In the genomic region with DNA sequence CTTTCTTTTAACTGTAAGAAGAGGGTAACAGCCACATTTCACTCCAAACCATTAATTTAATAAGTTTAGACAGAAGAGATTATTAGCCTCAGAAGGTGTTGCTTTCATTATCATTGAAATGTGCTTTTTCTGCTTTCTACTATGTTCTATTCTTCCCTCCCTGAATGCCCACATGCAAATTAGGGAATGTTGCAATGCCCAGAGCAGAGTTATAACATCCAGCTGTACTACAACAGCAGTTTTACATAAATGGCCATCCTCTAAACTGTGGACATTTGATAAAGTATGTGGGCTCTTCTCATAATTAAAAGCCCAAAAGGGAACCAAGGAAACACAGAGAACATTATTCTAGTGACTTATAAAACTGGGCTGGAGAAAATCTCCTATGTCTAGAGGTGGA, we compare ENCODE assay signal across 24 cellular contexts.
"Had no signal": no experiment of that assay in that cellular context is flagged by ENCODE, and none has a peak within 500 bp of the region (broad histone marks: within the 10 kb centered on the region; RNA-seq: fewer than 3 reads in every experiment).

No MANE protein-coding gene starts in this region.

- ATAC-seq: activated CD4-positive, CD25-positive, alpha-beta regulatory T cell treated with anti-CD3 and anti-CD28 coated beads, Interleukin-2, amount 50 U/mL, for 24 hours; activated CD8-positive, alpha-beta T cell treated with anti-CD3 and anti-CD28 coated beads for 36 hours; activated T-cell treated with anti-CD3 and anti-CD28 coated beads, Interleukin-2, amount 50 U/mL, for 72 hours; PC-3 had no signal

- H3K4me1 ChIP-seq: breast epithelium had no signal

- H3K27ac ChIP-seq: breast epithelium had no signal

- H3K27ac Mint-ChIP-seq: activated CD8-positive, alpha-beta T cell treated with anti-CD3 and anti-CD28 coated beads for 36 hours; activated naive CD4-positive, alpha-beta T cell treated with anti-CD3 and anti-CD28 coated beads, Interleukin-2, amount 10 ng/mL, durations not matched to agents 7 days and 5 days; activated naive CD8-positive, alpha-beta T cell treated with anti-CD3 and anti-CD28 coated beads, Interleukin-2, amount 10 ng/mL, durations not matched to agents 7 days and 5 days; activated T-cell treated with anti-CD3 and anti-CD28 coated beads, Interleukin-2, amount 50 U/mL, for 72 hours; activated T-helper 2 cell treated with anti-CD3 and anti-CD28 coated beads, Interferon-gamma antibody, Interleukin-2, Interleukin-4, amounts not matched to agents 10 μg/mL and 5 μg/mL and 100 μg/mL, durations not matched to agents 14 hours and 24 hours and 36 hours; T-helper 1 cell treated with Interleukin-12 subunit alpha and Interleukin-12 subunit beta and Interleukin-4 antibody, amounts not matched to agents 30 μg/mL and 1 μg/mL, for 36 hours had no signal

- H3K4me3 ChIP-seq: breast epithelium had no signal

- H3K9me3 Mint-ChIP-seq: activated naive CD8-positive, alpha-beta T cell treated with anti-CD3 and anti-CD28 coated beads, Interleukin-2, amount 10 ng/mL, durations not matched to agents 7 days and 5 days; activated T-cell treated with anti-CD3 and anti-CD28 coated beads, Interleukin-2, amount 50 U/mL, for 72 hours; activated T-helper 2 cell treated with anti-CD3 and anti-CD28 coated beads, Interferon-gamma antibody, Interleukin-2, Interleukin-4, amounts not matched to agents 10 μg/mL and 5 μg/mL and 100 μg/mL, durations not matched to agents 14 hours and 24 hours and 36 hours; T-helper 1 cell treated with Interleukin-12 subunit alpha and Interleukin-12 subunit beta and Interleukin-4 antibody, amounts not matched to agents 30 μg/mL and 1 μg/mL, for 36 hours had no signal

- DNase-seq: activated CD4-positive, alpha-beta T cell treated with anti-CD3 and anti-CD28 coated beads for 4 hours; activated CD8-positive, alpha-beta memory T cell treated with anti-CD3 and anti-CD28 coated beads, Interleukin-2, amount 50 U/mL, for 4 hours; activated CD8-positive, alpha-beta T cell treated with anti-CD3 and anti-CD28 coated beads for 36 hours; activated gamma-delta T cell treated with Interleukin-2 at 50 U/mL for 16 hours; activated naive CD4-positive, alpha-beta T cell treated with anti-CD3 and anti-CD28 coated beads, Interleukin-2, amount 10 ng/mL, durations not matched to agents 7 days and 5 days; activated naive CD8-positive, alpha-beta T cell treated with anti-CD3 and anti-CD28 coated beads, Interleukin-2, amount 10 ng/mL, durations not matched to agents 7 days and 5 days; activated T-cell treated with anti-CD3 and anti-CD28 coated beads, Interleukin-2, amount 50 U/mL, for 72 hours; aorta; caudate nucleus; KG1; NCI-H1048; NCI-H146; NCI-H187 treated with DMSO at 0.1 percent for 48 hours; NCI-H2081 treated with DMSO at 0.1 percent for 48 hours; NCI-H2227 treated with DMSO at 0.1 percent for 48 hours; NCI-H446 treated with DMSO at 0.1 percent for 48 hours; NCI-H524 treated with DMSO at 0.1 percent for 48 hours; NCI-H748 treated with DMSO at 0.1 percent for 48 hours; PC-3; SHP77 had no signal

- H3K27me3 ChIP-seq: breast epithelium had no signal

- H3K36me3 Mint-ChIP-seq: activated naive CD4-positive, alpha-beta T cell treated with anti-CD3 and anti-CD28 coated beads, Interleukin-2, amount 10 ng/mL, durations not matched to agents 7 days and 5 days; activated naive CD8-positive, alpha-beta T cell treated with anti-CD3 and anti-CD28 coated beads, Interleukin-2, amount 10 ng/mL, durations not matched to agents 7 days and 5 days had no signal

- H3K36me3 ChIP-seq: breast epithelium had no signal

- H3K4me1 Mint-ChIP-seq: activated naive CD4-positive, alpha-beta T cell treated with anti-CD3 and anti-CD28 coated beads, Interleukin-2, amount 10 ng/mL, durations not matched to agents 7 days and 5 days had no signal

- H3K4me3 Mint-ChIP-seq: activated CD8-positive, alpha-beta T cell treated with anti-CD3 and anti-CD28 coated beads for 36 hours; activated naive CD4-positive, alpha-beta T cell treated with anti-CD3 and anti-CD28 coated beads, Interleukin-2, amount 10 ng/mL, durations not matched to agents 7 days and 5 days; activated naive CD8-positive, alpha-beta T cell treated with anti-CD3 and anti-CD28 coated beads, Interleukin-2, amount 10 ng/mL, durations not matched to agents 7 days and 5 days; activated T-cell treated with anti-CD3 and anti-CD28 coated beads, Interleukin-2, amount 50 U/mL, for 72 hours; T-helper 1 cell treated with Interleukin-12 subunit alpha and Interleukin-12 subunit beta and Interleukin-4 antibody, amounts not matched to agents 30 μg/mL and 1 μg/mL, for 36 hours had no signal
